Comparison of ENCODE assay signal across 14 cellular contexts in the genomic region with DNA sequence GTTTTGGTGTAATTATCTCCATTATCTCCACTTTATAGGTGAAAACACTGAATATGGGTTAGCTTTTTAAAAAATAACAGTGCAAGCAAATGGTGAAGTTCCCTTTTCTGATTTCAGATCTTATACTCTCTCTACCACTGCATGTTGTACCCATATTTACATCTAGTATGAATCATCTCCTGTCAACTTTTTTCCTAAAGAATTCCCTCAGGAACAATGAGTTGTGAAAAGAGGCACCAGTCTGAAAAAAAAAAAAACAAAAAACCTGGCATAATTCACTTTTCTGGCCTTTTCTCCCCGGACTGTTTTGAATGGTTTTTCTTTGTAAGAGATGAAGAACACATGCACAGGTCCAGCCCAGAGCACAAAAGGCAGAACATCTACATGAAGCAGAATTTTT.
"Had no signal": no experiment of that assay in that cellular context is flagged by ENCODE, and none has a peak within 500 bp of the region (broad histone marks: within the 10 kb centered on the region; RNA-seq: fewer than 3 reads in every experiment).

No MANE protein-coding gene starts in this region.

- DNase-seq: activated CD4-positive, alpha-beta T cell treated with anti-CD3 and anti-CD28 coated beads, Interleukin-2, amount 50 U/mL, for 4 hours; activated naive CD4-positive, alpha-beta T cell; activated naive CD8-positive, alpha-beta T cell treated with anti-CD3 and anti-CD28 coated beads, Interleukin-2, amount 50 U/mL, for 24 hours; activated T-cell treated with anti-CD3 and anti-CD28 coated beads, Interleukin-2, amount 50 U/mL, for 4 hours; gastrocnemius medialis; heart right ventricle; islet precursor cell; sigmoid colon; stimulated activated CD4-positive, alpha-beta T cell treated with anti-CD3 and anti-CD28 coated beads, Interleukin-4, amount 100 ng/mL, for 4 hours; stimulated activated naive CD8-positive, alpha-beta T cell treated with anti-CD3 and anti-CD28 coated beads, Interleukin-15, amount 100 ng/mL, for 72 hours had no signal

- ATAC-seq: activated CD4-positive, CD25-positive, alpha-beta regulatory T cell treated with anti-CD3 and anti-CD28 coated beads, Interleukin-2, amount 50 U/mL, for 24 hours; activated naive CD8-positive, alpha-beta T cell treated with anti-CD3 and anti-CD28 coated beads, Interleukin-2, amount 50 U/mL, for 24 hours; activated T-cell treated with anti-CD3 and anti-CD28 coated beads, Interleukin-2, amount 50 U/mL, for 4 hours; esophagus mucosa; gastrocnemius medialis; heart right ventricle; left lobe of liver; stimulated activated naive CD8-positive, alpha-beta T cell treated with anti-CD3 and anti-CD28 coated beads, Interleukin-15, amount 100 ng/mL, for 72 hours had no signal

- H3K4me3 ChIP-seq: gastrocnemius medialis, heart right ventricle, sigmoid colon, thoracic aorta had no signal
